1 cellular context compared by ENCODE assay signal in genomic region chr19:3500429-3501101, GRCh38.
TF ChIP-seq lines count a peak whose summit lies in the region.

TSS of gene DOHH (minus strand) at chr19:3500674. CDS start at chr19:3496814, 3,860 bp downstream.

TF ChIP-seq in K562, 482 proteins besides CTCF, POLR2A, EP300 and RAD21 (continued from another document and continues in another):
- 0 out of 2 replicates have a peak, but pooled peaks have one; percentile 2 for TF ChIP-seq TAL1 (IDR thresholded peaks at IDR 0.05)
- peak; percentile 74 for TF ChIP-seq E2F1 (CRISPR knock-in tag; IDR thresholded peaks at IDR 0.05)
- 0 out of 2 replicates have a peak, but pooled peaks have one; percentile 66 for TF ChIP-seq TGIF2 (CRISPR knock-in tag; IDR thresholded peaks at IDR 0.05)
- TF ChIP-seq RNF2 (IDR thresholded peaks at IDR 0.05), result peak; percentile 93
- peak; percentile 98 for TF ChIP-seq NUFIP1 (IDR thresholded peaks at IDR 0.05; ENCODE audit: partially characterized antibody)
- peak; percentile 22; the same call in 1 of the 2 replicates for TF ChIP-seq CREB1 (IDR thresholded peaks at IDR 0.05)
- TF ChIP-seq CREB1 (CRISPR knock-in tag; IDR thresholded peaks at IDR 0.05), result peak; percentile 42; the same call in 1 of the 2 replicates
- TF ChIP-seq ZBTB9 (CRISPR knock-in tag; IDR thresholded peaks at IDR 0.05), result peak; percentile 46; the same call in 1 of the 2 replicates
- TF ChIP-seq ELK3 (CRISPR knock-in tag; IDR thresholded peaks at IDR 0.05), result no peak
- no peak; the same call in 1 of the 2 replicates for TF ChIP-seq JUN (IDR thresholded peaks at IDR 0.05; ENCODE audit: borderline replicate concordance, low read depth, low read length)
- TF ChIP-seq JUN (CRISPR knock-in tag; IDR thresholded peaks at IDR 0.05; ENCODE audit: borderline replicate concordance), result no peak
- peak; percentile 43 for TF ChIP-seq CBFA2T3 (IDR thresholded peaks at IDR 0.05)
- TF ChIP-seq MAFF (IDR thresholded peaks at IDR 0.05; ENCODE audit: low read length), result peak; percentile 84
- peak; percentile 99 for TF ChIP-seq MBD2 (IDR thresholded peaks at IDR 0.05; ENCODE audit: borderline replicate concordance, low read depth)
- no peak for TF ChIP-seq PYGO2 (tag; IDR thresholded peaks at IDR 0.05)
- peak; percentile 99 for TF ChIP-seq POLR2G (IDR thresholded peaks at IDR 0.05; ENCODE audit: low read depth, low read length)
- TF ChIP-seq BRF1 (IDR thresholded peaks at IDR 0.05; ENCODE audit: borderline replicate concordance, extremely low read depth, insufficient read length), result no peak
- TF ChIP-seq MCM3 (IDR thresholded peaks at IDR 0.05), result no peak
- no peak for TF ChIP-seq DLX4 (CRISPR knock-in tag; IDR thresholded peaks at IDR 0.05)
- no peak for TF ChIP-seq ARID3B (CRISPR knock-in tag; IDR thresholded peaks at IDR 0.05; ENCODE audit: borderline replicate concordance)
- TF ChIP-seq NEUROD1 (IDR thresholded peaks at IDR 0.05; ENCODE audit: borderline replicate concordance, low read depth, low read length, partially characterized antibody), result peak; percentile 89
- peak; percentile 58; the same call in 1 of the 2 replicates for TF ChIP-seq ZNF263 (CRISPR knock-in tag; IDR thresholded peaks at IDR 0.05; ENCODE audit: borderline replicate concordance)
- TF ChIP-seq ZNF57 (CRISPR knock-in tag; IDR thresholded peaks at IDR 0.05), result no peak
- no peak for TF ChIP-seq TCFL5 (CRISPR knock-in tag; conservative IDR thresholded peaks at IDR 0.05)
- TF ChIP-seq SMAD4 (CRISPR knock-in tag; conservative IDR thresholded peaks at IDR 0.05), result peak; percentile 52; the same call in 1 of the 2 replicates
- TF ChIP-seq MYC (IDR thresholded peaks at IDR 0.05; ENCODE audit: low read depth, low read length), result peak; percentile 93
- TF ChIP-seq MYC (CRISPR knock-in tag; IDR thresholded peaks at IDR 0.05; ENCODE audit: borderline replicate concordance, low read depth), result peak; percentile 90; the same call in 1 of the 2 replicates
- TF ChIP-seq BCL6 (CRISPR knock-in tag; IDR thresholded peaks at IDR 0.05), result no peak
- TF ChIP-seq NCOA4 (IDR thresholded peaks at IDR 0.05; ENCODE audit: partially characterized antibody), result no peak
- TF ChIP-seq AFF1 (IDR thresholded peaks at IDR 0.05; ENCODE audit: low read depth in 1 of 2, partially characterized antibody in 2 of 2), result peak in 1 of 2 experiments; percentile 66
- TF ChIP-seq E2F3 (CRISPR knock-in tag; IDR thresholded peaks at IDR 0.05), result 0 out of 2 replicates have a peak, but pooled peaks have one; percentile 56
- 0 out of 2 replicates have a peak, but pooled peaks have one; percentile 74 for TF ChIP-seq ZNF511 (CRISPR knock-in tag; IDR thresholded peaks at IDR 0.05)
- TF ChIP-seq BCOR (IDR thresholded peaks at IDR 0.05), result no peak; the same call in 1 of the 2 replicates
- TF ChIP-seq NR3C1 (CRISPR knock-in tag; IDR thresholded peaks at IDR 0.05), result no peak
- TF ChIP-seq TAF1 (IDR thresholded peaks at IDR 0.05; ENCODE audit: control insufficient read depth, extremely low read depth, insufficient read depth, low read length, severe bottlenecking), result peak; percentile 98
- TF ChIP-seq TOE1 (IDR thresholded peaks at IDR 0.05; ENCODE audit: borderline replicate concordance), result peak; percentile 99
- TF ChIP-seq TOE1 (CRISPR knock-in tag; IDR thresholded peaks at IDR 0.05; ENCODE audit: borderline replicate concordance, low read depth), result no peak
- TF ChIP-seq ZNF445 (CRISPR knock-in tag; IDR thresholded peaks at IDR 0.05; ENCODE audit: low read depth), result no peak
- no peak for TF ChIP-seq ZNF696 (CRISPR knock-in tag; conservative IDR thresholded peaks at IDR 0.05)
- peak; percentile 98 for TF ChIP-seq RBFOX2 (IDR thresholded peaks at IDR 0.05; ENCODE audit: low read depth, low read length)
- TF ChIP-seq POLR2H (tag; IDR thresholded peaks at IDR 0.05; ENCODE audit: low read depth), result peak; percentile 68; the same call in 1 of the 2 replicates
- peak; percentile 67; the same call in 1 of the 2 replicates for TF ChIP-seq MIER1 (IDR thresholded peaks at IDR 0.05; ENCODE audit: low read depth)
- no peak for TF ChIP-seq HLTF (IDR thresholded peaks at IDR 0.05)
- TF ChIP-seq PPARD (CRISPR knock-in tag; IDR thresholded peaks at IDR 0.05), result no peak
- TF ChIP-seq ZBTB17 (CRISPR knock-in tag; IDR thresholded peaks at IDR 0.05), result 0 out of 2 replicates have a peak, but pooled peaks have one; percentile 25
- TF ChIP-seq TBP (optimal IDR thresholded peaks at IDR 0.05; ENCODE audit: low read depth, low read length), result peak; percentile 96
- no peak for TF ChIP-seq ETS2 (tag; IDR thresholded peaks at IDR 0.05; ENCODE audit: borderline replicate concordance, poor library complexity, severe bottlenecking)
- no peak for TF ChIP-seq SMAD2 (IDR thresholded peaks at IDR 0.05; ENCODE audit: low read depth, low read length)
- peak; percentile 24; the same call in 1 of the 2 replicates for TF ChIP-seq PML (IDR thresholded peaks at IDR 0.05; ENCODE audit: low read length)
- no peak for TF ChIP-seq ZNF707 (CRISPR knock-in tag; conservative IDR thresholded peaks at IDR 0.05)
- TF ChIP-seq PTRF (tag; IDR thresholded peaks at IDR 0.05), result no peak
- TF ChIP-seq EGR1 (conservative IDR thresholded peaks at IDR 0.05), result peak; percentile 81
- TF ChIP-seq THRAP3 (IDR thresholded peaks at IDR 0.05; ENCODE audit: borderline replicate concordance), result no peak
- TF ChIP-seq ZNF134 (CRISPR knock-in tag; conservative IDR thresholded peaks at IDR 0.05), result peak; percentile 81
- peak; percentile 58 for TF ChIP-seq MXI1 (IDR thresholded peaks at IDR 0.05; ENCODE audit: low read depth, low read length)
- TF ChIP-seq MEF2D (tag; conservative IDR thresholded peaks at IDR 0.05; ENCODE audit: low read depth), result 0 out of 2 replicates have a peak, but pooled peaks have one; percentile 60
- no peak for TF ChIP-seq BRCA1 (IDR thresholded peaks at IDR 0.05)
- TF ChIP-seq BRCA1 (CRISPR knock-in tag; IDR thresholded peaks at IDR 0.05), result no peak
- peak; percentile 69 for TF ChIP-seq FIP1L1 (IDR thresholded peaks at IDR 0.05; ENCODE audit: low read depth, low read length, poor library complexity, severe bottlenecking)
- TF ChIP-seq OTX1 (CRISPR knock-in tag; IDR thresholded peaks at IDR 0.05), result 0 out of 2 replicates have a peak, but pooled peaks have one; percentile 63
- no peak for TF ChIP-seq PRMT5 (CRISPR knock-in tag; IDR thresholded peaks at IDR 0.05)
